In genomic region chr10:100307716-100308115, GRCh38 we compare ENCODE assay signal across 33 cellular contexts. TPM values are rescaled to one million over a fixed set of nuclear protein-coding genes. Genes with fewer than 3 reads are reported as not detected.
A peak's percentile ranks its signal among the peaks of the same experiment; 100 is the strongest.
DNase-seq lines count a peak whose midpoint lies in the region; ATAC-seq, FAIRE-seq and TF ChIP-seq lines count a peak whose summit lies in the region.
"Had no signal": no experiment of that assay in that cellular context is flagged by ENCODE, and none has a peak within 500 bp of the region (broad histone marks: within the 10 kb centered on the region; RNA-seq: fewer than 3 reads in every experiment).

No MANE protein-coding gene starts in this region.

- H3K36me3 ChIP-seq in breast epithelium (no peaks in the 10 kb centered on the region), astrocyte (ENCODE audit: insufficient read depth, low read length) (no peaks in the 10 kb centered on the region)
- H3K36me3 ChIP-seq: BLaER1 treated with 17β-estradiol and CSF1 and Interleukin-3, amounts not matched to agents 10 nM and 100 nM; SJSA1; tibial nerve; WERI-Rb-1 had no signal

- H3K9me3 Mint-ChIP-seq in MCF 10A (ENCODE audit: unreplicated experiment) (no peaks in the 10 kb centered on the region), astrocyte (ENCODE audit: unreplicated experiment) (no peaks in the 10 kb centered on the region)
- no peaks in the 10 kb centered on the region for H3K9me3 Mint-ChIP-seq in activated CD4-positive, alpha-beta T cell treated with anti-CD3 and anti-CD28 coated beads for 36 hours (ENCODE audit: low read depth)
- H3K9me3 Mint-ChIP-seq: neural crest cell; stimulated activated naive CD8-positive, alpha-beta T cell treated with anti-CD3 and anti-CD28 coated beads, Interleukin-15, Interleukin-2, amounts not matched to agents 100 ng/mL and 50 ng/mL, for 24 hours had no signal

- POLR2A ChIA-PET in MCF 10A (lab: Yijun Ruan, JAX) = no interaction called here
- POLR2A ChIA-PET in activated CD4-positive, alpha-beta T cell treated with anti-CD3 and anti-CD28 coated beads for 36 hours (lab: Charles Lee) = no interaction called here

- no peak overlapping the region for H3K4me2 ChIP-seq in astrocyte (ENCODE audit: low read length)
- H3K4me2 ChIP-seq: BLaER1 treated with 17β-estradiol and CSF1 and Interleukin-3, amounts not matched to agents 10 nM and 100 nM; hepatocyte had no signal

- TF ChIP-seq POLR2A in breast epithelium (IDR thresholded peaks at IDR 0.05) = no peak

- H3K4me1 Mint-ChIP-seq in MCF 10A (ENCODE audit: insufficient read depth, unreplicated experiment) (no peaks in the 10 kb centered on the region), astrocyte (ENCODE audit: low read depth, unreplicated experiment) (peaks cover 5% of the 10 kb centered on the region)
- H3K4me1 Mint-ChIP-seq in activated CD4-positive, alpha-beta T cell treated with anti-CD3 and anti-CD28 coated beads for 36 hours = no peaks in the 10 kb centered on the region

- H3K79me2 ChIP-seq in astrocyte (ENCODE audit: insufficient read depth, low read length) = no peaks in the 10 kb centered on the region
- H3K79me2 ChIP-seq: hepatocyte had no signal

- H3K9ac ChIP-seq in astrocyte (ENCODE audit: low read length) = no peak overlapping the region
- H3K9ac ChIP-seq: BLaER1 treated with 17β-estradiol and CSF1 and Interleukin-3, amounts not matched to agents 10 nM and 100 nM had no signal

- peaks cover 0 to 22% of the 10 kb centered on the region in 2 donors for H3K27me3 ChIP-seq in breast epithelium
- peaks cover 30% of the 10 kb centered on the region for H3K27me3 ChIP-seq in astrocyte (ENCODE audit: insufficient read depth, low read length)
- H3K27me3 ChIP-seq: BLaER1 treated with 17β-estradiol and CSF1 and Interleukin-3, amounts not matched to agents 10 nM and 100 nM had no signal

- no peaks in the 10 kb centered on the region for H4K20me1 ChIP-seq in astrocyte (ENCODE audit: insufficient read depth, low read length)
- H4K20me1 ChIP-seq: BLaER1 treated with 17β-estradiol and CSF1 and Interleukin-3, amounts not matched to agents 10 nM and 100 nM had no signal

- ATAC-seq in HG03175 (IDR thresholded peaks at IDR 0.05; ENCODE audit: unreplicated experiment) = no peak
- ATAC-seq in activated CD4-positive, alpha-beta T cell treated with anti-CD3 and anti-CD28 coated beads for 36 hours = no peak
- ATAC-seq: psoas muscle had no signal

- H3K27ac ChIP-seq in breast epithelium = no peak overlapping the region
- no peak overlapping the region for H3K27ac ChIP-seq in astrocyte (ENCODE audit: low read depth, low read length)
- H3K27ac ChIP-seq: BLaER1 treated with 17β-estradiol and CSF1 and Interleukin-3, amounts not matched to agents 10 nM and 100 nM; hepatocyte; psoas muscle; SJSA1; tibial nerve; WERI-Rb-1 had no signal

- no peak overlapping the region for H2AFZ ChIP-seq in astrocyte (ENCODE audit: low read depth, low read length)
- H2AFZ ChIP-seq: hepatocyte had no signal

- no peaks in the 10 kb centered on the region for H3K36me3 Mint-ChIP-seq in MCF 10A (ENCODE audit: insufficient read depth, unreplicated experiment)
- H3K36me3 Mint-ChIP-seq in astrocyte (ENCODE audit: low read depth, unreplicated experiment) = no peaks in the 10 kb centered on the region
- H3K36me3 Mint-ChIP-seq in activated CD4-positive, alpha-beta T cell treated with anti-CD3 and anti-CD28 coated beads for 36 hours (ENCODE audit: low read depth) = no peaks in the 10 kb centered on the region

- FAIRE-seq in astrocyte (lab: Jason Lieb, UNC) = no peak
- FAIRE-seq: D721Med, small intestine had no signal

- no TSS peak for BruUV-seq in MCF 10A (replicated peaks; lab: Mats Ljungman, UMichigan)

- DNase-seq in MCF 10A (ENCODE audit: unreplicated experiment) = peak; percentile 29
- no peak for DNase-seq in breast epithelium (ENCODE audit: low spot score in 2 of 2)
- peak; percentile 48 for DNase-seq in astrocyte (ENCODE audit: low read depth)
- DNase-seq in fibroblast of pulmonary artery (ENCODE audit: low read depth) = peak; percentile 48
- DNase-seq in NCI-H128 (lab: John Stamatoyannopoulos, UW; ENCODE audit: unreplicated experiment) = no peak
- no peak for DNase-seq in C1 segment of cervical spinal cord (lab: John Stamatoyannopoulos, UW)
- no peak for DNase-seq in activated CD4-positive, alpha-beta T cell treated with anti-CD3 and anti-CD28 coated beads for 36 hours
- DNase-seq: 8988T; activated CD4-positive, alpha-beta T cell treated with anti-CD3 and anti-CD28 coated beads, Interleukin-2, amount 50 U/mL, for 4 hours; activated effector memory CD4-positive, alpha-beta T cell treated with Interleukin-2 at 50 U/mL for 16 hours; amygdala; cerebellar nuclear complex; erythroblast; GDM1; islet precursor cell; KG1; NCI-H1048; NCI-H1930; NCI-H345; OCI-M1; psoas muscle; small intestine; WERI-Rb-1 had no signal

- H3K27me3 Mint-ChIP-seq in MCF 10A (ENCODE audit: insufficient read depth, unreplicated experiment) (peaks cover 52% of the 10 kb centered on the region), astrocyte (ENCODE audit: low read depth, unreplicated experiment) (peaks cover 20% of the 10 kb centered on the region)
- peaks cover 45% of the 10 kb centered on the region for H3K27me3 Mint-ChIP-seq in activated CD4-positive, alpha-beta T cell treated with anti-CD3 and anti-CD28 coated beads for 36 hours

- TF ChIP-seq CTCF in MCF 10A (IDR thresholded peaks at IDR 0.05; ENCODE audit: unreplicated experiment) (no peak), breast epithelium (IDR thresholded peaks at IDR 0.05) (no peak), astrocyte (IDR thresholded peaks at IDR 0.05; ENCODE audit: insufficient read depth, low read depth, low read length) (no peak), fibroblast of pulmonary artery (IDR thresholded peaks at IDR 0.05; ENCODE audit: low read length, missing control alignments) (no peak)

- H3K4me1 ChIP-seq in breast epithelium = no peaks in the 10 kb centered on the region
- H3K4me1 ChIP-seq in astrocyte (ENCODE audit: insufficient read depth, low read length) = no peaks in the 10 kb centered on the region
- H3K4me1 ChIP-seq: BLaER1 treated with 17β-estradiol and CSF1 and Interleukin-3, amounts not matched to agents 10 nM and 100 nM; psoas muscle; SJSA1; tibial nerve had no signal

- no peak overlapping the region for H3K4me3 ChIP-seq in breast epithelium
- H3K4me3 ChIP-seq in astrocyte (ENCODE audit: insufficient read depth, low read depth, low read length) = no peak overlapping the region
- H3K4me3 ChIP-seq in fibroblast of pulmonary artery (replicated peaks; ENCODE audit: low read depth, low read length) = no peak overlapping the region
- H3K4me3 ChIP-seq: BLaER1 treated with 17β-estradiol and CSF1 and Interleukin-3, amounts not matched to agents 10 nM and 100 nM; hepatocyte; psoas muscle; SJSA1; tibial nerve had no signal

- intact Hi-C loops in MCF 10A (cut with micrococcal nuclease) (no loop called here), breast epithelium (cut with DNase I; ENCODE audit: low total_unique reads) (no loop called here)
- intact Hi-C loops in activated CD4-positive, alpha-beta T cell treated with anti-CD3 and anti-CD28 coated beads for 36 hours (cut with DNase I, micrococcal nuclease) = no loop called here

- H3K27ac Mint-ChIP-seq in MCF 10A (ENCODE audit: low read depth, unreplicated experiment) (no peak overlapping the region), astrocyte (ENCODE audit: unreplicated experiment) (peak overlapping the region; percentile 71)
- no peak overlapping the region for H3K27ac Mint-ChIP-seq in activated CD4-positive, alpha-beta T cell treated with anti-CD3 and anti-CD28 coated beads for 36 hours
- H3K27ac Mint-ChIP-seq: stimulated activated naive CD8-positive, alpha-beta T cell treated with anti-CD3 and anti-CD28 coated beads, Interleukin-15, Interleukin-2, amounts not matched to agents 100 ng/mL and 50 ng/mL, for 24 hours had no signal

- H3K9me3 ChIP-seq in breast epithelium (no peaks in the 10 kb centered on the region), astrocyte (ENCODE audit: insufficient read depth, low read depth, low read length) (no peaks in the 10 kb centered on the region)
- H3K9me3 ChIP-seq: BLaER1 treated with 17β-estradiol and CSF1 and Interleukin-3, amounts not matched to agents 10 nM and 100 nM; psoas muscle; SJSA1; tibial nerve had no signal

- CTCF ChIA-PET in MCF 10A (lab: Yijun Ruan, JAX) = no interaction called here
- CTCF ChIA-PET in activated CD4-positive, alpha-beta T cell treated with anti-CD3 and anti-CD28 coated beads for 36 hours (lab: Charles Lee) = no interaction called here

- H3K4me3 Mint-ChIP-seq in MCF 10A (ENCODE audit: unreplicated experiment) (no peak overlapping the region), astrocyte (ENCODE audit: unreplicated experiment) (no peak overlapping the region)
- H3K4me3 Mint-ChIP-seq in activated CD4-positive, alpha-beta T cell treated with anti-CD3 and anti-CD28 coated beads for 36 hours = no peak overlapping the region
- H3K4me3 Mint-ChIP-seq: neural crest cell; stimulated activated naive CD8-positive, alpha-beta T cell treated with anti-CD3 and anti-CD28 coated beads, Interleukin-15, Interleukin-2, amounts not matched to agents 100 ng/mL and 50 ng/mL, for 24 hours had no signal

RNA-seq across cellular contexts. Expression of gene BLOC1S2, which starts 21.2 kb away (rescaled TPM):
- 86.7 and 98.4 TPM in 2 replicates for total RNA-seq in MCF 10A (2022)
- 10 to 100 TPM; 25.9 to 28.0 (median 26.5) TPM for total RNA-seq in breast epithelium
- 82.0 and 93.9 TPM in 2 replicates for total RNA-seq in astrocyte
- total RNA-seq in activated CD4-positive, alpha-beta T cell treated with anti-CD3 and anti-CD28 coated beads for 36 hours = 10 to 100 TPM; 45.0 to 45.7 TPM

RNA-seq across cellular contexts. Expression of gene PKD2L1, which starts 22.3 kb away (rescaled TPM):
- total RNA-seq in MCF 10A (2022) = not detected in 2 replicates
- total RNA-seq in breast epithelium = 1 to 10 TPM in 1 of 3 donors, under 1 TPM in 1, not detected in 1; 0.32 to 1.5 TPM
- not detected in 2 replicates for total RNA-seq in astrocyte
- total RNA-seq in activated CD4-positive, alpha-beta T cell treated with anti-CD3 and anti-CD28 coated beads for 36 hours = not detected
- total RNA-seq: lower leg skin, mucosa of gallbladder, neural crest cell, psoas muscle, SJSA1 had no signal

RNA-seq across cellular contexts. Expression of gene SCD, which starts 39.3 kb away (rescaled TPM):
- total RNA-seq in MCF 10A (2022) (101 and 179 TPM in 2 replicates), breast epithelium (100 to 1,000 TPM in 2 of 3 donors, 10 to 100 TPM in 1; 72.8 to 461 (median 112) TPM), astrocyte (324 and 428 TPM in 2 replicates)
- 100 to 1,000 TPM; 203 to 206 TPM for total RNA-seq in activated CD4-positive, alpha-beta T cell treated with anti-CD3 and anti-CD28 coated beads for 36 hours

RNA-seq across cellular contexts. Expression of gene CWF19L1, which starts 40.3 kb away (rescaled TPM):
- total RNA-seq in MCF 10A (2022) = 21.7 and 24.4 TPM in 2 replicates
- total RNA-seq in breast epithelium = 10 to 100 TPM; 22.6 to 31.2 (median 25.2) TPM
- total RNA-seq in astrocyte = 20.5 and 23.2 TPM in 2 replicates
- 10 to 100 TPM; 43.4 to 47.5 TPM for total RNA-seq in activated CD4-positive, alpha-beta T cell treated with anti-CD3 and anti-CD28 coated beads for 36 hours

Comparison
In these comparisons a context has a peak if more than half of its experiments do, and no peak if none do; other contexts are left out.
1. DNase-seq: peak in MCF 10A (single experiment), astrocyte (single experiment) and fibroblast of pulmonary artery (single experiment); none in breast epithelium (0 of 2), NCI-H128 (single experiment), C1 segment of cervical spinal cord (0 of 14) and activated CD4-positive, alpha-beta T cell treated with anti-CD3 and anti-CD28 coated beads for 36 hours (single experiment).